ENCODE assay signal across 16 cellular contexts in genomic region chr7:149225106-149225505, GRCh38. TPM values are rescaled to one million over a fixed set of nuclear protein-coding genes. Genes with fewer than 3 reads are reported as not detected.
DNase-seq lines count a peak whose midpoint lies in the region; ATAC-seq and TF ChIP-seq lines count a peak whose summit lies in the region.
"Had no signal": no experiment of that assay in that cellular context is flagged by ENCODE, and none has a peak within 500 bp of the region (broad histone marks: within the 10 kb centered on the region; RNA-seq: fewer than 3 reads in every experiment).

No MANE protein-coding gene starts in this region.

- H3K4me3 Mint-ChIP-seq in natural killer cell treated with Interleukin-12 subunit alpha and Interleukin-12 subunit beta and Interleukin-15 and Interleukin-18, amount 100 ng/mL, for 72 hours: no peak overlapping the region
- H3K4me3 Mint-ChIP-seq in natural killer cell (no peak overlapping the region), nephron progenitor cell (no peak overlapping the region)
- no peak overlapping the region for H3K4me3 Mint-ChIP-seq in activated T-helper 17 cell treated with anti-CD3 and anti-CD28 coated beads, Interleukin-2, amount 50 U/mL, for 72 hours
- H3K4me3 Mint-ChIP-seq: B cell; CD8-positive, alpha-beta T cell; GM23338 had no signal

- peaks cover 0 to 12% of the 10 kb centered on the region in 2 donors for H3K4me1 Mint-ChIP-seq in natural killer cell treated with Interleukin-12 subunit alpha and Interleukin-12 subunit beta and Interleukin-15 and Interleukin-18, amount 100 ng/mL, for 72 hours (ENCODE audit: low read depth in 2 of 2)
- H3K4me1 Mint-ChIP-seq in natural killer cell (peaks cover 0 to 4% of the 10 kb centered on the region in 2 donors), nephron progenitor cell (no peaks in the 10 kb centered on the region)
- peaks cover 12% of the 10 kb centered on the region for H3K4me1 Mint-ChIP-seq in activated T-helper 17 cell treated with anti-CD3 and anti-CD28 coated beads, Interleukin-2, amount 50 U/mL, for 72 hours
- H3K4me1 Mint-ChIP-seq: B cell had no signal

- DNase-seq in natural killer cell treated with Interleukin-12 subunit alpha and Interleukin-12 subunit beta and Interleukin-15 and Interleukin-18, amount 100 ng/mL, for 72 hours (ENCODE audit: low spot score): peak; percentile 54
- no peak for DNase-seq in natural killer cell
- DNase-seq in nephron progenitor cell: no peak
- DNase-seq in substantia nigra (lab: John Stamatoyannopoulos, UW): no peak
- DNase-seq in stimulated activated CD4-positive, alpha-beta T cell treated with anti-CD3 and anti-CD28 coated beads, Interleukin-4, amount 100 ng/mL, for 1 hour: no peak
- DNase-seq: Calu3; CD8-positive, alpha-beta T cell; DMS79 treated with DMSO at 0.1 percent for 48 hours; GF-D8; HCEC 1CT had no signal

- no peak overlapping the region for H3K27ac ChIP-seq in substantia nigra (ENCODE audit: low read depth, low read length, poor library complexity, severe bottlenecking)
- H3K27ac ChIP-seq: BLaER1 treated with 17β-estradiol and CSF1 and Interleukin-3, amounts not matched to agents 10 nM and 100 nM; HL-60 had no signal

- peaks cover 6% of the 10 kb centered on the region for H3K36me3 Mint-ChIP-seq in natural killer cell treated with Interleukin-12 subunit alpha and Interleukin-12 subunit beta and Interleukin-15 and Interleukin-18, amount 100 ng/mL, for 72 hours
- H3K36me3 Mint-ChIP-seq in natural killer cell (no peaks in the 10 kb centered on the region), nephron progenitor cell (ENCODE audit: low read depth) (peaks cover 25% of the 10 kb centered on the region)
- H3K36me3 Mint-ChIP-seq in activated T-helper 17 cell treated with anti-CD3 and anti-CD28 coated beads, Interleukin-2, amount 50 U/mL, for 72 hours (ENCODE audit: low read depth): peaks cover 53% of the 10 kb centered on the region

- H3K27ac Mint-ChIP-seq in natural killer cell treated with Interleukin-12 subunit alpha and Interleukin-12 subunit beta and Interleukin-15 and Interleukin-18, amount 100 ng/mL, for 72 hours: no peak overlapping the region
- no peak overlapping the region for H3K27ac Mint-ChIP-seq in natural killer cell
- H3K27ac Mint-ChIP-seq in activated T-helper 17 cell treated with anti-CD3 and anti-CD28 coated beads, Interleukin-2, amount 50 U/mL, for 72 hours: peak overlapping the region; percentile 66
- H3K27ac Mint-ChIP-seq in nephron progenitor cell: peak overlapping the region; percentile 27
- H3K27ac Mint-ChIP-seq: B cell; CD8-positive, alpha-beta T cell; GM23338 had no signal

- no peak for ATAC-seq in natural killer cell treated with Interleukin-12 subunit alpha and Interleukin-12 subunit beta and Interleukin-15 and Interleukin-18, amount 100 ng/mL, for 72 hours
- ATAC-seq in natural killer cell (no peak), GM21360 (IDR thresholded peaks at IDR 0.05; ENCODE audit: unreplicated experiment) (no peak)
- no peak for ATAC-seq in activated T-helper 17 cell treated with anti-CD3 and anti-CD28 coated beads, Interleukin-2, amount 50 U/mL, for 72 hours (replicated peaks)
- ATAC-seq: CD8-positive, alpha-beta T cell; GM23338 had no signal

- no peak for TF ChIP-seq CTCF in natural killer cell (IDR thresholded peaks at IDR 0.05)
- no peak for TF ChIP-seq CTCF in nephron progenitor cell (IDR thresholded peaks at IDR 0.05)

- intact Hi-C loops in natural killer cell (cut with micrococcal nuclease): no loop called here

- no peaks in the 10 kb centered on the region for H3K27me3 Mint-ChIP-seq in natural killer cell treated with Interleukin-12 subunit alpha and Interleukin-12 subunit beta and Interleukin-15 and Interleukin-18, amount 100 ng/mL, for 72 hours
- H3K27me3 Mint-ChIP-seq in natural killer cell (ENCODE audit: low read depth in 2 of 2) (no peaks in the 10 kb centered on the region), nephron progenitor cell (ENCODE audit: low read depth, poor library complexity) (peaks cover 7% of the 10 kb centered on the region)
- no peaks in the 10 kb centered on the region for H3K27me3 Mint-ChIP-seq in activated T-helper 17 cell treated with anti-CD3 and anti-CD28 coated beads, Interleukin-2, amount 50 U/mL, for 72 hours
- H3K27me3 Mint-ChIP-seq: B cell had no signal

- no peaks in the 10 kb centered on the region for H3K9me3 Mint-ChIP-seq in natural killer cell treated with Interleukin-12 subunit alpha and Interleukin-12 subunit beta and Interleukin-15 and Interleukin-18, amount 100 ng/mL, for 72 hours
- no peaks in the 10 kb centered on the region for H3K9me3 Mint-ChIP-seq in natural killer cell
- no peaks in the 10 kb centered on the region for H3K9me3 Mint-ChIP-seq in activated T-helper 17 cell treated with anti-CD3 and anti-CD28 coated beads, Interleukin-2, amount 50 U/mL, for 72 hours
- no peaks in the 10 kb centered on the region for H3K9me3 Mint-ChIP-seq in nephron progenitor cell
- H3K9me3 Mint-ChIP-seq: CD8-positive, alpha-beta T cell; GM23338 had no signal

RNA-seq across cellular contexts. Expression of gene ZNF212, which starts 14.3 kb away (rescaled TPM):
- total RNA-seq in natural killer cell treated with Interleukin-12 subunit alpha and Interleukin-12 subunit beta and Interleukin-15 and Interleukin-18, amount 100 ng/mL, for 72 hours: 10 to 100 TPM; 11.5 to 19.9 TPM
- 10 to 100 TPM; 11.2 to 23.7 (median 17.0) TPM for total RNA-seq in natural killer cell
- total RNA-seq in activated T-helper 17 cell treated with anti-CD3 and anti-CD28 coated beads, Interleukin-2, amount 50 U/mL, for 72 hours: 10 to 100 TPM in 1 of 2 donors, 1 to 10 TPM in 1; 9.3 to 19.5 TPM

RNA-seq across cellular contexts. Expression of gene ZNF282, which starts 29.8 kb away (rescaled TPM):
- total RNA-seq in natural killer cell treated with Interleukin-12 subunit alpha and Interleukin-12 subunit beta and Interleukin-15 and Interleukin-18, amount 100 ng/mL, for 72 hours: 10 to 100 TPM; 37.4 to 46.7 TPM
- 10 to 100 TPM; 22.2 to 29.9 (median 26.0) TPM for total RNA-seq in natural killer cell
- total RNA-seq in activated T-helper 17 cell treated with anti-CD3 and anti-CD28 coated beads, Interleukin-2, amount 50 U/mL, for 72 hours: 100 to 1,000 TPM; 103 to 105 TPM

RNA-seq across cellular contexts. Expression of gene ZNF783, which starts 36.9 kb away (rescaled TPM):
- total RNA-seq in natural killer cell treated with Interleukin-12 subunit alpha and Interleukin-12 subunit beta and Interleukin-15 and Interleukin-18, amount 100 ng/mL, for 72 hours: 10 to 100 TPM; 14.0 to 27.9 TPM
- 10 to 100 TPM; 24.0 to 29.8 (median 28.3) TPM for total RNA-seq in natural killer cell
- total RNA-seq in activated T-helper 17 cell treated with anti-CD3 and anti-CD28 coated beads, Interleukin-2, amount 50 U/mL, for 72 hours: 10 to 100 TPM; 12.7 to 17.3 TPM

Comparison
In these comparisons a context has a peak if more than half of its experiments do, and no peak if none do; other contexts are left out.
1. H3K27ac Mint-ChIP-seq: peak in activated T-helper 17 cell treated with anti-CD3 and anti-CD28 coated beads, Interleukin-2, amount 50 U/mL, for 72 hours (single experiment) and nephron progenitor cell (single experiment); none in natural killer cell treated with Interleukin-12 subunit alpha and Interleukin-12 subunit beta and Interleukin-15 and Interleukin-18, amount 100 ng/mL, for 72 hours (0 of 2) and natural killer cell (0 of 2).